1 cellular context compared by ENCODE assay signal in the genomic region with DNA sequence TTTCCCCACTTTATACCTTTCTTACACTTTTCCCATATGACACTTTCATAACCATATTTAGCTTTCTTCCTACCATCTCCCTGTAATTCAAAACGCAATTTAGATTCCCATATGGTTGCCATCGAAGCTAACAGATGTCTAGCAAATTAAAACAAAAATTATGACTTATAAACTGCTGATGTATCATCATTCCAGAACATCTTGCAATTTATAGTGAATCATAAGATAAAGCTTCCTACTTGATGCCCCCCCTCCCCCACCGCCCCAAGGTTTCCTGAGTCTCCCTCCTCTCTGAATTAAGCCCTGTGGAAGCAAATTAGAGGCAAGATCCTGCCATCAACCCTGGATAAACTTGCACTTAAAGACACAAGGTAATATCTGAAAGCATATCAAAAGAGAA.
TF ChIP-seq lines count a peak whose summit lies in the region.

No MANE protein-coding gene starts in this region.

TF ChIP-seq in HepG2, 621 proteins besides CTCF, POLR2A, EP300 and RAD21:
- TF ChIP-seq, protein P1, sequence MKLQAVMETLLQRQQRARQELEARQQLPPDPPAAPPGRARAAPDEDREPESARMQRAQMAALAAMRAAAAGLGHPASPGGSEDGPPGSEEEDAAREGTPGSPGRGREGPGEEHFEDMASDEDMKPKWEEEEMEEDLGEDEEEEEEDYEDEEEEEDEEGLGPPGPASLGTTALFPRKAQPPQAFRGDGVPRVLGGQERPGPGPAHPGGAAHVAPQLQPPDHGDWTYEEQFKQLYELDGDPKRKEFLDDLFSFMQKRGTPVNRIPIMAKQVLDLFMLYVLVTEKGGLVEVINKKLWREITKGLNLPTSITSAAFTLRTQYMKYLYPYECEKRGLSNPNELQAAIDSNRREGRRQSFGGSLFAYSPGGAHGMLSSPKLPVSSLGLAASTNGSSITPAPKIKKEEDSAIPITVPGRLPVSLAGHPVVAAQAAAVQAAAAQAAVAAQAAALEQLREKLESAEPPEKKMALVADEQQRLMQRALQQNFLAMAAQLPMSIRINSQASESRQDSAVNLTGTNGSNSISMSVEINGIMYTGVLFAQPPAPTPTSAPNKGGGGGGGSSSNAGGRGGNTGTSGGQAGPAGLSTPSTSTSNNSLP (IDR thresholded peaks at IDR 0.05; ENCODE audit: low read depth, low read length), result no peak
